In the genomic region with DNA sequence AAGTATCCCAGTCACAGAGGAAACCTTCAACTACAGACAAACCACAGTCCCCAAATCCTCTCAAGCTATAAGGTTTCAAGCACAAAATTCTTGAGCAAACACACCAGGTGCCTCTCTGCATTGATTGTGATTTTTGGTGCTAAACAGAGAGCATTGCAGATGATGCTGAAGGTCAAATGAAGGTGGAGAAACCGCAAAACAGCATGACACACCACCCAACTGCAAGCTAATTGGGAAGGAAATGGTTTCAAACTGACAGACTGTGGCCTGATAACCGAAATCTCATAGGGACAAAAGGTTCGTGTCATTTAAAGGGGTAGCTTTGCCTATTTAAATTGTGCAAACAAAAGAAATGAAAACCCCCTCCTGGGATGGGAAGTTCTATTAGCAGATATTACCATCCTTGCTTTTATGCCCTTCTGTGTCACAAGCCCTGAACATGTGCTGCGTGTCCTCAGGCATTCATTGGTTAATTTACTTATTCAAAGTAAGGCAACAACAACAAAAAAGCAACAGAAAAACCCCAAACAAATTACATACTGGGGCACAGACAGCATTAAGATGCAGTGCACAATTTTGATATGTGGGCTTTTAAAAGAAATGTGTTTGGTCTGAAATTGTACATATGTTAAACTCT, we compare ENCODE assay signal across 9 cellular contexts.
DNase-seq lines count a peak whose midpoint lies in the region; ATAC-seq, FAIRE-seq and TF ChIP-seq lines count a peak whose summit lies in the region.
"Had no signal": no experiment of that assay in that cellular context is flagged by ENCODE, and none has a peak within 500 bp of the region (broad histone marks: within the 10 kb centered on the region; RNA-seq: fewer than 3 reads in every experiment).

No MANE protein-coding gene starts in this region.

- H2BK12ac ChIP-seq in H1 (ENCODE audit: low read depth, low read length) = no peak overlapping the region

- H3K4me1 ChIP-seq in H1 (replicated peaks in 1 of 4; ENCODE audit: control insufficient read depth in 3 of 4, insufficient read depth in 4 of 4, low read length in 3 of 4) = peaks cover 0 to 6% (median 4%) of the 10 kb centered on the region in 4 experiments; a peak in 3 of 7 replicates

- H3K9ac ChIP-seq in H1 (replicated peaks in 1 of 4; ENCODE audit: extremely low read depth in 1 of 4, low read depth in 3 of 4, low read length in 3 of 4) = no peak overlapping the region

- CTCF ChIA-PET in H1 (lab: Charles Lee; ENCODE audit: partially characterized antibody) = interaction anchor here (1.3 to 1.7 kb wide), 2 partner anchors 11 to 17 kb away, joined by 3 to 6 read pairs; no protein-coding TSS in a partner anchor

- H2AK5ac ChIP-seq in H1 (ENCODE audit: low read depth, low read length) = no peak overlapping the region

- H3K27me3 ChIP-seq in H1 (replicated peaks in 1 of 4; ENCODE audit: control insufficient read depth in 3 of 4, extremely low read depth in 1 of 4, insufficient read depth in 3 of 4, low read length in 3 of 4) = no peaks in the 10 kb centered on the region; a peak in 1 of 7 replicates

- H3K9me3 ChIP-seq in H1 (ENCODE audit: insufficient read depth in 2 of 2, low read depth in 1 of 2, low read length in 1 of 2) = no peaks in the 10 kb centered on the region

- ATAC-seq in GM18517 (IDR thresholded peaks at IDR 0.05; ENCODE audit: unreplicated experiment) (peak; percentile 91), GM21529 (IDR thresholded peaks at IDR 0.05; ENCODE audit: unreplicated experiment) (peak; percentile 89), HG03571 (IDR thresholded peaks at IDR 0.05; ENCODE audit: unreplicated experiment) (peak; percentile 72)
- ATAC-seq: HCT116 had no signal

- H2BK120ac ChIP-seq in H1 (replicated peaks; ENCODE audit: low read depth, low read length) = no peak overlapping the region

- no peak for TF ChIP-seq RAD21 in H1 (IDR thresholded peaks at IDR 0.05 in 1 of 2, conservative IDR thresholded peaks at IDR 0.05 in 1 of 2; ENCODE audit: low read depth in 2 of 2, low read length in 2 of 2)

- H3K14ac ChIP-seq in H1 (ENCODE audit: insufficient read length) = no peak overlapping the region

- no peak overlapping the region for H3K18ac ChIP-seq in H1 (ENCODE audit: extremely low read depth, low read length)

- H2BK15ac ChIP-seq in H1 (ENCODE audit: low read length) = no peak overlapping the region

- no peak overlapping the region for H4K5ac ChIP-seq in H1 (ENCODE audit: insufficient read length, low read depth, low read length)

- H3K23me2 ChIP-seq in H1 (ENCODE audit: low read depth, low read length) = no peaks in the 10 kb centered on the region

- H3K4me2 ChIP-seq in H1 (ENCODE audit: insufficient read depth in 1 of 2, low read depth in 2 of 2, low read length in 2 of 2) = peak overlapping the region in 1 of 2 experiments; percentile 26; a peak in 1 of 4 replicates

- no peak overlapping the region for H2BK5ac ChIP-seq in H1 (ENCODE audit: low read depth, low read length)

- no peaks in the 10 kb centered on the region; the same call in 1 of the 2 replicates for H3K79me1 ChIP-seq in H1 (ENCODE audit: low read depth, low read length)

- H3K56ac ChIP-seq in H1 (replicated peaks; ENCODE audit: insufficient read length, low read depth, low read length) = no peak overlapping the region

- 30% methylated on average over 4 of the region's 4 CpGs; no CpG with 5 or more reads in 1 of the 2 experiments for WGBS in H1 (ENCODE audit: extremely low coverage in 1 of 2, insufficient coverage in 1 of 2, insufficient read length in 1 of 2, insufficient replicate concordance in 2 of 2, low coverage in 1 of 2, low lambda C conversion rate in 2 of 2, missing lambda C conversion rate in 1 of 2), 2 experiments

- DNase-seq in H1 (ENCODE audit: low read depth in 1 of 2, low spot score in 2 of 2) = no peak
- DNase-seq in nucleus accumbens (lab: John Stamatoyannopoulos, UW) = no peak
- DNase-seq in putamen (ENCODE audit: low spot score) = no peak
- DNase-seq in OCI-M2 (lab: John Stamatoyannopoulos, UW; ENCODE audit: unreplicated experiment) = no peak
- DNase-seq in EL = no peak

- peak; percentile 19 for FAIRE-seq in H1 (lab: Jason Lieb, UNC)

- no peaks in the 10 kb centered on the region for H3K36me3 ChIP-seq in H1 (ENCODE audit: control insufficient read depth in 2 of 4, insufficient read depth in 4 of 4, low read length in 3 of 4)

- TF ChIP-seq CTCF in H1 (IDR thresholded peaks at IDR 0.05; ENCODE audit: control extremely low read depth in 1 of 3, insufficient read depth in 1 of 3, low read depth in 1 of 3, low read length in 3 of 3) = no peak

- H3K4ac ChIP-seq in H1 (replicated peaks; ENCODE audit: insufficient read length, low read depth, low read length) = no peak overlapping the region

- no peak overlapping the region for H2AFZ ChIP-seq in H1 (ENCODE audit: low read length)

- H3K27ac ChIP-seq in H1 (ENCODE audit: low read depth, low read length) = no peak overlapping the region

- no peak overlapping the region for H2BK20ac ChIP-seq in H1 (ENCODE audit: low read length)

- POLR2A ChIA-PET in H1 (lab: Charles Lee; ENCODE audit: partially characterized antibody) = interaction anchor here (1.0 to 1.3 kb wide), 2 partner anchors 10 to 16 kb away, joined by 4 read pairs; no protein-coding TSS in a partner anchor

- no peaks in the 10 kb centered on the region for H3K79me2 ChIP-seq in H1 (ENCODE audit: control insufficient read depth in 1 of 2, insufficient read depth in 2 of 2, low read length in 2 of 2)

- TF ChIP-seq EP300 in H1 (IDR thresholded peaks at IDR 0.05; ENCODE audit: borderline replicate concordance in 1 of 2, low read depth in 2 of 2, low read length in 2 of 2) = no peak

- H3K4me3 ChIP-seq in H1 (ENCODE audit: extremely low read depth in 1 of 4, insufficient read depth in 2 of 4, low read depth in 3 of 4, low read length in 4 of 4) = no peak overlapping the region

- no peak overlapping the region for H4K8ac ChIP-seq in H1 (ENCODE audit: extremely low read depth, insufficient read depth, low read length)

- TF ChIP-seq POLR2A in H1 (IDR thresholded peaks at IDR 0.05; ENCODE audit: control extremely low read depth in 1 of 2, low read depth in 2 of 2, low read length in 2 of 2) = no peak

- H4K91ac ChIP-seq in H1 (replicated peaks; ENCODE audit: insufficient read length, low read length) = no peak overlapping the region

- H4K20me1 ChIP-seq in H1 (replicated peaks in 1 of 2; ENCODE audit: control insufficient read depth in 1 of 2, insufficient read depth in 2 of 2, low read length in 2 of 2) = no peaks in the 10 kb centered on the region

- no peak overlapping the region for H3K23ac ChIP-seq in H1 (ENCODE audit: insufficient read length)

TF ChIP-seq in H1, 55 proteins besides CTCF, POLR2A, EP300 and RAD21:
- TF ChIP-seq HDAC6 (IDR thresholded peaks at IDR 0.05; ENCODE audit: low read depth, low read length) (no peak), CTBP2 (IDR thresholded peaks at IDR 0.05; ENCODE audit: borderline replicate concordance, insufficient read depth, insufficient read length, low read length) (no peak), SUZ12 (IDR thresholded peaks at IDR 0.05; ENCODE audit: low read length) (no peak), RXRA (IDR thresholded peaks at IDR 0.05; ENCODE audit: insufficient read depth, low read depth, low read length) (no peak)
- TF ChIP-seq, protein P1, sequence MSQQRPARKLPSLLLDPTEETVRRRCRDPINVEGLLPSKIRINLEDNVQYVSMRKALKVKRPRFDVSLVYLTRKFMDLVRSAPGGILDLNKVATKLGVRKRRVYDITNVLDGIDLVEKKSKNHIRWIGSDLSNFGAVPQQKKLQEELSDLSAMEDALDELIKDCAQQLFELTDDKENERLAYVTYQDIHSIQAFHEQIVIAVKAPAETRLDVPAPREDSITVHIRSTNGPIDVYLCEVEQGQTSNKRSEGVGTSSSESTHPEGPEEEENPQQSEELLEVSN (IDR thresholded peaks at IDR 0.05) = no peak
